ENCODE assay signal across 9 cellular contexts in genomic region chr15:70605606-70606410, GRCh38.
DNase-seq lines count a peak whose midpoint lies in the region; ATAC-seq and TF ChIP-seq lines count a peak whose summit lies in the region.
"Had no signal": no experiment of that assay in that cellular context is flagged by ENCODE, and none has a peak within 500 bp of the region (broad histone marks: within the 10 kb centered on the region; RNA-seq: fewer than 3 reads in every experiment).

No MANE protein-coding gene starts in this region.

- no peak for TF ChIP-seq CTCF in AG10803 (conservative IDR thresholded peaks at IDR 0.05; ENCODE audit: low read length)
- no peak for TF ChIP-seq CTCF in Panc1 (IDR thresholded peaks at IDR 0.05)
- no peak for TF ChIP-seq CTCF in nephron (IDR thresholded peaks at IDR 0.05; ENCODE audit: unreplicated experiment in 3 of 3)
- no peak for TF ChIP-seq CTCF in progenitor cell of endocrine pancreas (IDR thresholded peaks at IDR 0.05; ENCODE audit: unreplicated experiment)

- no TSS peak for BruUV-seq in Panc1 (replicated peaks; lab: Mats Ljungman, UMichigan)

- peaks cover 13% of the 10 kb centered on the region for H3K4me1 ChIP-seq in Panc1 (ENCODE audit: control insufficient read depth, insufficient read depth, low read length)

- H3K27ac ChIP-seq in Panc1 (ENCODE audit: low read length) = no peak overlapping the region
- H3K27ac ChIP-seq: KMS-11 had no signal

- H3K27me3 ChIP-seq in Panc1 (ENCODE audit: control insufficient read depth, insufficient read depth, low read length) = no peaks in the 10 kb centered on the region

- in situ Hi-C loops in Panc1 (cut with HindIII; ENCODE audit: low pct_unique_long_range_greater_than_20kb, low sequenced_read_pairs) = no loop called here

- intact Hi-C loops in Panc1 (cut with micrococcal nuclease; ENCODE audit: unreplicated experiment) = no loop called here

- H3K4me3 Mint-ChIP-seq in nephron (peak overlapping the region; percentile 31 to 61 (median 33)), progenitor cell of endocrine pancreas (ENCODE audit: low read depth) (no peak overlapping the region)

- no peaks in the 10 kb centered on the region for H3K36me3 ChIP-seq in Panc1 (ENCODE audit: control insufficient read depth, insufficient read depth, low read length)

- peaks cover 54% of the 10 kb centered on the region for H3K4me1 Mint-ChIP-seq in nephron
- peaks cover 1% of the 10 kb centered on the region for H3K4me1 Mint-ChIP-seq in progenitor cell of endocrine pancreas (ENCODE audit: low read depth)

- H3K9me3 Mint-ChIP-seq in nephron (peaks cover 2% of the 10 kb centered on the region), progenitor cell of endocrine pancreas (ENCODE audit: low read depth) (no peaks in the 10 kb centered on the region)

- POLR2A ChIA-PET in Panc1 (lab: Charles Lee) = no interaction called here

- no peak overlapping the region for H3K4me3 ChIP-seq in AG10803 (ENCODE audit: low read length)
- no peak overlapping the region for H3K4me3 ChIP-seq in Panc1 (ENCODE audit: low read depth in 2 of 2, low read length in 2 of 2)

- H3K27ac Mint-ChIP-seq in nephron (peak overlapping the region; percentile 98 to 99 (median 98)), progenitor cell of endocrine pancreas (no peak overlapping the region)

- CTCF ChIA-PET in Panc1 (lab: Charles Lee) = no interaction called here

- peak; percentile 40 for ATAC-seq in Panc1
- no peak for ATAC-seq in GM19395 (IDR thresholded peaks at IDR 0.05; ENCODE audit: unreplicated experiment)

- H3K36me3 Mint-ChIP-seq in nephron (ENCODE audit: low read depth) (no peaks in the 10 kb centered on the region), progenitor cell of endocrine pancreas (ENCODE audit: insufficient read depth) (no peaks in the 10 kb centered on the region)

- H3K9me3 ChIP-seq in Panc1 (ENCODE audit: control insufficient read depth, insufficient read depth, low read depth, low read length) = no peaks in the 10 kb centered on the region

- H3K27me3 Mint-ChIP-seq in nephron (ENCODE audit: low read depth) = peaks cover 9% of the 10 kb centered on the region
- H3K27me3 Mint-ChIP-seq in progenitor cell of endocrine pancreas = peaks cover 28% of the 10 kb centered on the region

- DNase-seq in AG10803 (ENCODE audit: low read depth) (peak; percentile 68), Panc1 (ENCODE audit: low read depth, low spot score) (no peak), fibroblast of the conjunctiva (ENCODE audit: low read depth) (peak; percentile 58), progenitor cell of endocrine pancreas (ENCODE audit: low spot score, unreplicated experiment) (no peak), NCI-H1436 (lab: John Stamatoyannopoulos, UW) (no peak)
- no peak for DNase-seq in activated effector memory CD4-positive, alpha-beta T cell treated with Interleukin-2 at 50 U/mL for 16 hours

Comparison
In these comparisons a context has a peak if more than half of its experiments do, and no peak if none do; other contexts are left out.
1. DNase-seq: peak in AG10803 (single experiment) and fibroblast of the conjunctiva (single experiment); none in Panc1 (single experiment), progenitor cell of endocrine pancreas (single experiment), NCI-H1436 (single experiment) and activated effector memory CD4-positive, alpha-beta T cell treated with Interleukin-2 at 50 U/mL for 16 hours (single experiment).